Comparison of ENCODE assay signal across 8 cellular contexts in genomic region chr5:133754575-133755169, GRCh38.
DNase-seq lines count a peak whose midpoint lies in the region; ATAC-seq, FAIRE-seq and TF ChIP-seq lines count a peak whose summit lies in the region.

No MANE protein-coding gene starts in this region.

- no peaks in the 10 kb centered on the region for H3K36me3 Mint-ChIP-seq in CD8-positive, alpha-beta T cell

- peak in 1 of 7 experiments; percentile 10 for DNase-seq in CD8-positive, alpha-beta T cell
- DNase-seq in GM19238 (ENCODE audit: insufficient read length, low spot score): peak; percentile 32
- DNase-seq in SJCRH30: peak; percentile 23 to 56
- peak; percentile 3 for DNase-seq in epithelial cell of proximal tubule (ENCODE audit: low read depth)
- peak in 4 of 6 donors; percentile 18 to 57 (median 29) for DNase-seq in pancreas

- no peaks in the 10 kb centered on the region for H3K27me3 ChIP-seq in CD8-positive, alpha-beta T cell (ENCODE audit: insufficient read depth, low read length)
- H3K27me3 ChIP-seq in SJCRH30 (no peaks in the 10 kb centered on the region), pancreas (no peaks in the 10 kb centered on the region)

- intact Hi-C loops in CD8-positive, alpha-beta T cell (cut with DNase I, micrococcal nuclease): loop anchor here (1.0 kb wide), 1 partner anchor 115 kb away; no protein-coding TSS in a partner anchor
- intact Hi-C loops in pancreas (cut with DNase I): loop anchor here in 2 of 3 donors (10.0 kb wide), 1 partner anchor 110 kb away; no protein-coding TSS in a partner anchor

- H3K27me3 Mint-ChIP-seq in CD8-positive, alpha-beta T cell (ENCODE audit: low read depth): peaks cover 15% of the 10 kb centered on the region

- no peak overlapping the region for H3K4me3 ChIP-seq in CD8-positive, alpha-beta T cell (ENCODE audit: low read depth, low read length)
- no peak overlapping the region for H3K4me3 ChIP-seq in SJCRH30
- H3K4me3 ChIP-seq in epithelial cell of proximal tubule (ENCODE audit: low read depth, low read length): no peak overlapping the region
- no peak overlapping the region for H3K4me3 ChIP-seq in pancreas

- FAIRE-seq in pancreas (lab: Jason Lieb, UNC): no peak

- H3K9me3 ChIP-seq in CD8-positive, alpha-beta T cell (ENCODE audit: low read length): no peaks in the 10 kb centered on the region
- H3K9me3 ChIP-seq in SJCRH30 (replicated peaks) (no peaks in the 10 kb centered on the region), pancreas (no peaks in the 10 kb centered on the region)

- no peak overlapping the region for H3K27ac ChIP-seq in CD8-positive, alpha-beta T cell (ENCODE audit: low read depth, low read length)
- H3K27ac ChIP-seq in SJCRH30: no peak overlapping the region
- H3K27ac ChIP-seq in pancreas: no peak overlapping the region

- H3K4me1 ChIP-seq in CD8-positive, alpha-beta T cell (ENCODE audit: insufficient read depth, low read length): no peaks in the 10 kb centered on the region
- H3K4me1 ChIP-seq in SJCRH30: peaks cover 6% of the 10 kb centered on the region
- no peaks in the 10 kb centered on the region for H3K4me1 ChIP-seq in pancreas

- ATAC-seq in CD8-positive, alpha-beta T cell: no peak
- ATAC-seq in pancreas (peak in 3 of 4 donors; percentile 78 to 90 (median 86)), GM18520 (IDR thresholded peaks at IDR 0.05; ENCODE audit: unreplicated experiment) (no peak), GM21723 (IDR thresholded peaks at IDR 0.05; ENCODE audit: unreplicated experiment) (no peak), HG03108 (IDR thresholded peaks at IDR 0.05; ENCODE audit: unreplicated experiment) (no peak)

- no peaks in the 10 kb centered on the region for H3K36me3 ChIP-seq in CD8-positive, alpha-beta T cell (ENCODE audit: insufficient read depth, low read length)
- H3K36me3 ChIP-seq in SJCRH30 (no peaks in the 10 kb centered on the region), pancreas (no peaks in the 10 kb centered on the region)

- H3K9me3 Mint-ChIP-seq in CD8-positive, alpha-beta T cell: no peaks in the 10 kb centered on the region

- WGBS in pancreas, 2 donors: 23 to 30% methylated on average over 5 of the region's 5 CpGs

- no peaks in the 10 kb centered on the region for H3K4me1 Mint-ChIP-seq in CD8-positive, alpha-beta T cell (ENCODE audit: low read depth)

- POLR2A ChIA-PET in CD8-positive, alpha-beta T cell (lab: Charles Lee): no interaction called here

- no peak overlapping the region for H3K27ac Mint-ChIP-seq in CD8-positive, alpha-beta T cell

- TF ChIP-seq CTCF in CD8-positive, alpha-beta T cell (IDR thresholded peaks at IDR 0.05): peak; percentile 45
- TF ChIP-seq CTCF in epithelial cell of proximal tubule (conservative IDR thresholded peaks at IDR 0.05; ENCODE audit: low read depth, low read length): peak; percentile 88
- TF ChIP-seq CTCF in pancreas (IDR thresholded peaks at IDR 0.05): peak; percentile 32 to 50 (median 44)

- H3K4me3 Mint-ChIP-seq in CD8-positive, alpha-beta T cell: no peak overlapping the region

- CTCF ChIA-PET in CD8-positive, alpha-beta T cell (lab: Charles Lee): interaction anchor here (0.8 to 5.5 kb wide), 3 partner anchors 15 to 115 kb away, joined by 3 to 28 read pairs (median 4); no protein-coding TSS in a partner anchor

Comparison
In these comparisons a context has a peak if more than half of its experiments do, and no peak if none do; other contexts are left out.
1. ATAC-seq: peak in pancreas (3 of 4); none in CD8-positive, alpha-beta T cell (single experiment), GM18520 (single experiment), GM21723 (single experiment) and HG03108 (single experiment).
2. Peak in every context shown above with its lines, with median percentiles within 50 percentile points of each other: CTCF ChIP-seq.